ENCODE assay signal across 8 cellular contexts in the genomic region with DNA sequence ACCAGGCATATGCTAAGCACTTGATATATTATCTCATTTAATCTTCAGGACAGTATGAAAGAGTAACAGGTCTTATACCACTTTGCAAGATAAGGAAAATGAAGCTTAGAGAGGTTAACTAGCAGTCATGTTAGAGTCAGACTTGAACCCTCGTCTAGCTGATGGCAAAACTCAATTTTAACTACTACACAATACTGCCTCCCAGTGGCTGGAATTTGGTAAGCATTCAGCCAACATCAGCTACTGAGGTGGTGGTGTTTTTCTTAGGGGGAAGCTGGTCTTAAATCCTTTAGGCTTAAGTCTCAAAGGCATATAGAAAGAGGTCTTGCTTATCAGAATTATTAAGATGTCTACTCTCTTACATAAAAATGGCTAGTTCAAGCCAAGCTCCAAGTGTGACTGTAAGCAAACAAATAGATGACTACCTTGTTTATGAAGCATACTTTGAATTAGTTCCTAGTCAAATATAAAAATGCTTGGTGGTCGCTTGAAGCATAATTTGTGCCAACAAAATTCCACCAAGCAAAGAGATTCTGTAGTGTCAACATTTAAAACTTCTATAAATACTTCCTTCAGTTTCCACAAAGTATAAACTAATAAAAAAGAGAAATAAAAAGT.
DNase-seq lines count a peak whose midpoint lies in the region; ATAC-seq and TF ChIP-seq lines count a peak whose summit lies in the region.

No MANE protein-coding gene starts in this region.

- H3K4me3 Mint-ChIP-seq in naive thymus-derived CD8-positive, alpha-beta T cell: no peak overlapping the region

- H3K9me3 Mint-ChIP-seq in naive thymus-derived CD8-positive, alpha-beta T cell: no peaks in the 10 kb centered on the region

- H3K27ac Mint-ChIP-seq in naive thymus-derived CD8-positive, alpha-beta T cell: no peak overlapping the region

- in situ Hi-C loops in astrocyte of the cerebellum (cut with HindIII; ENCODE audit: low sequenced_read_pairs): no loop called here

- DNase-seq in GM06990 (ENCODE audit: extremely low read depth, insufficient read length) (no peak), LNCaP clone FGC (ENCODE audit: low read depth) (no peak), astrocyte of the cerebellum (ENCODE audit: low read depth) (peak; percentile 9), iris pigment epithelial cell (ENCODE audit: low read depth) (peak; percentile 34), NCI-H1048 (lab: John Stamatoyannopoulos, UW) (no peak)
- no peak for DNase-seq in naive thymus-derived CD8-positive, alpha-beta T cell

- no peaks in the 10 kb centered on the region for H3K4me1 Mint-ChIP-seq in naive thymus-derived CD8-positive, alpha-beta T cell

- no peaks in the 10 kb centered on the region for H3K36me3 Mint-ChIP-seq in naive thymus-derived CD8-positive, alpha-beta T cell

- ATAC-seq in GM21737 (IDR thresholded peaks at IDR 0.05; ENCODE audit: unreplicated experiment): peak; percentile 57
- no peak for ATAC-seq in GM21825 (IDR thresholded peaks at IDR 0.05; ENCODE audit: unreplicated experiment)
- ATAC-seq in naive thymus-derived CD8-positive, alpha-beta T cell: no peak

- H3K27me3 Mint-ChIP-seq in naive thymus-derived CD8-positive, alpha-beta T cell: no peaks in the 10 kb centered on the region

- no peak overlapping the region for H3K4me3 ChIP-seq in GM06990 (replicated peaks; ENCODE audit: low read depth, low read length)
- H3K4me3 ChIP-seq in LNCaP clone FGC (ENCODE audit: low read depth, low read length): no peak overlapping the region
- no peak overlapping the region for H3K4me3 ChIP-seq in astrocyte of the cerebellum (ENCODE audit: low read depth, low read length)

- H3K27me3 ChIP-seq in GM06990 (replicated peaks; ENCODE audit: control insufficient read depth, insufficient read depth, low read length): no peaks in the 10 kb centered on the region

- no peaks in the 10 kb centered on the region for H3K36me3 ChIP-seq in GM06990 (ENCODE audit: control insufficient read depth, insufficient read depth, low read length)

- POLR2A ChIA-PET in naive thymus-derived CD8-positive, alpha-beta T cell (lab: Charles Lee): no interaction called here

- TF ChIP-seq CTCF in GM06990 (IDR thresholded peaks at IDR 0.05; ENCODE audit: insufficient read depth, low read length, poor library complexity, severe bottlenecking) (peak; percentile 65), LNCaP clone FGC (IDR thresholded peaks at IDR 0.05; ENCODE audit: control insufficient read depth, extremely low read depth, insufficient read depth) (peak; percentile 63), astrocyte of the cerebellum (IDR thresholded peaks at IDR 0.05; ENCODE audit: low read depth, low read length, missing control alignments) (peak; percentile 62)

Comparison
In these comparisons a context has a peak if more than half of its experiments do, and no peak if none do; other contexts are left out.
1. DNase-seq: peak in astrocyte of the cerebellum (single experiment) and iris pigment epithelial cell (single experiment); none in GM06990 (single experiment), LNCaP clone FGC (single experiment), NCI-H1048 (single experiment) and naive thymus-derived CD8-positive, alpha-beta T cell (0 of 10).
2. Peak in every context shown above with its lines, with median percentiles within 50 percentile points of each other: CTCF ChIP-seq.